8 cellular contexts compared by ENCODE assay signal in the genomic region with DNA sequence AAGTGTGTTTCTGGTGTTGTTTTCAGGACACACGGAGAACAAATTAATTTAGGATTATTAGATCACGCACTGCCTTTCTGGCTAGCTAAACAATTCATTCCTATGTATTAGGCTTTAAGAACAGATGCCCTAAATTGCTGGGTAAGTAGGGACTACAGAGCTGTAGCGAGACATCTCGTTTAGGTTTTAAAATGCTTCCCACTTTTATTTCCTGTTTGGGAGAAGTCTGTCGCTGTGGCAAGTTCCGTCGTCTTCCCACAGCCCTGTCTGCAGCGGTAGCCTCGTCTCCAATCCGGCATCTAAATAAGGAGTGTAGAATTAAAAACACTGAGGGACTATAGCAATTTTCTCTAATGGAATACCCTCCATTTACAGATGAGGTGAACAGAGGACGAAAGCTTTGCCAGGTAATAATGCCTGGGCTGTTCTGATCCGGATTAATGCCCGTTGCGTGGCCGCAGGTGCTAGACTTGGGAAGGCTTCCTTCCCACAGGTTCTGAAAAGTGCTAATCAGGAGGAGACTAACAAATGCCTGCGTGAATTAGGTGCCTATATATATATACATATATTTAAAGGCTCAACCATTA. TPM values are rescaled to one million over a fixed set of nuclear protein-coding genes. Genes with fewer than 3 reads are reported as not detected.
DNase-seq lines count a peak whose midpoint lies in the region; ATAC-seq, FAIRE-seq and TF ChIP-seq lines count a peak whose summit lies in the region.

No MANE protein-coding gene starts in this region.

- no peak for FAIRE-seq in pancreas (lab: Jason Lieb, UNC)

- intact Hi-C loops in dorsolateral prefrontal cortex (cut with DNase I) (loop anchor here in 1 of 2 donors (10.0 kb wide), 1 partner anchor 74 kb away; no protein-coding TSS in a partner anchor), pancreas (cut with DNase I) (no loop called here)

- no peak for ATAC-seq in pancreas
- ATAC-seq in HG03280 (IDR thresholded peaks at IDR 0.05; ENCODE audit: unreplicated experiment) = no peak
- no peak for ATAC-seq in HG02623 (IDR thresholded peaks at IDR 0.05; ENCODE audit: unreplicated experiment)

- TF ChIP-seq CTCF in dorsolateral prefrontal cortex (IDR thresholded peaks at IDR 0.05 in 54 of 56, conservative IDR thresholded peaks at IDR 0.05 in 2 of 56; ENCODE audit: low read depth in 1 of 56, partially characterized antibody in 56 of 56) = no peak
- TF ChIP-seq CTCF in pancreas (IDR thresholded peaks at IDR 0.05) = no peak

- peak overlapping the region; percentile 53 to 99 (median 83) for H3K4me3 ChIP-seq in dorsolateral prefrontal cortex
- H3K4me3 ChIP-seq in pancreas = peak overlapping the region; percentile 79 to 97 (median 85)

- no peaks in the 10 kb centered on the region for H3K9me3 ChIP-seq in pancreas

- H3K36me3 ChIP-seq in pancreas = no peaks in the 10 kb centered on the region

- 20 to 21% methylated on average over 16 of the region's 16 CpGs for WGBS in pancreas, 2 donors

- peak overlapping the region in 46 of 59 donors; percentile 1 to 84 (median 60) for H3K27ac ChIP-seq in dorsolateral prefrontal cortex
- peak overlapping the region in 1 of 4 donors; percentile 64 for H3K27ac ChIP-seq in pancreas

- H3K27me3 ChIP-seq in dorsolateral prefrontal cortex (peaks cover 0 to 21% (median 0%) of the 10 kb centered on the region in 45 donors), pancreas (peaks cover 0 to 6% (median 0%) of the 10 kb centered on the region in 4 donors)

- no peaks in the 10 kb centered on the region for H3K4me1 ChIP-seq in pancreas

- DNase-seq in DMS53 treated with DMSO at 0.1 percent for 48 hours (lab: John Stamatoyannopoulos, UW; ENCODE audit: unreplicated experiment) (peak; percentile 29), NCI-H146 treated with DMSO at 0.1 percent for 48 hours (lab: John Stamatoyannopoulos, UW; ENCODE audit: unreplicated experiment) (peak; percentile 40), dorsolateral prefrontal cortex (no peak), pancreas (no peak), GM19238 (ENCODE audit: insufficient read length, low spot score) (no peak)
- no peak for DNase-seq in activated effector memory CD4-positive, alpha-beta T cell treated with anti-CD3 and anti-CD28 coated beads, Interleukin-2, amount 50 U/mL, for 16 hours

RNA-seq across cellular contexts. Expression of a gene that starts 1.3 kb away (rescaled TPM):
- total RNA-seq in dorsolateral prefrontal cortex (10 to 100 TPM; 16.6 to 66.6 (median 40.9) TPM), pancreas (1 to 10 TPM in 4 of 6 donors, under 1 TPM in 2; 0.83 to 2.1 (median 1.2) TPM)
- under 1 TPM; 0.52 to 0.61 TPM for polyA plus RNA-seq in pancreas

Comparison
In these comparisons a context has a peak if more than half of its experiments do, and no peak if none do; other contexts are left out.
1. DNase-seq: peak in DMS53 treated with DMSO at 0.1 percent for 48 hours (single experiment) and NCI-H146 treated with DMSO at 0.1 percent for 48 hours (single experiment); none in dorsolateral prefrontal cortex (0 of 10), pancreas (0 of 6), activated effector memory CD4-positive, alpha-beta T cell treated with anti-CD3 and anti-CD28 coated beads, Interleukin-2, amount 50 U/mL, for 16 hours (single experiment) and GM19238 (single experiment).
2. RNA of a gene that starts 1.3 kb away (total RNA-seq): 16.6 to 66.6 TPM in dorsolateral prefrontal cortex; 0.83 to 2.1 TPM in pancreas; every median in the first group is over 4 times any median in the second.